Comparison of ENCODE assay signal across 20 cellular contexts in genomic region chr4:135485371-135485770, GRCh38.
DNase-seq lines count a peak whose midpoint lies in the region; ATAC-seq, FAIRE-seq and TF ChIP-seq lines count a peak whose summit lies in the region.
"Had no signal": no experiment of that assay in that cellular context is flagged by ENCODE, and none has a peak within 500 bp of the region (broad histone marks: within the 10 kb centered on the region; RNA-seq: fewer than 3 reads in every experiment).

No MANE protein-coding gene starts in this region.

- peaks cover 4% of the 10 kb centered on the region in 2 donors for H3K9me3 Mint-ChIP-seq in natural killer cell

- ATAC-seq in HG03097 (IDR thresholded peaks at IDR 0.05; ENCODE audit: low FRiP score, unreplicated experiment): no peak
- no peak for ATAC-seq in natural killer cell
- ATAC-seq: SK-N-SH treated with all-trans-retinoic acid at 6 μM for 48 hours had no signal

- no peaks in the 10 kb centered on the region for H3K4me1 Mint-ChIP-seq in natural killer cell

- H3K4me3 Mint-ChIP-seq in natural killer cell: no peak overlapping the region

- H3K4me3 ChIP-seq in astrocyte of the spinal cord (ENCODE audit: low read depth, low read length): no peak overlapping the region
- H3K4me3 ChIP-seq: MG63 had no signal

- intact Hi-C loops in natural killer cell (cut with micrococcal nuclease): no loop called here

- in situ Hi-C loops in astrocyte of the spinal cord (cut with HindIII; ENCODE audit: low sequenced_read_pairs): no loop called here

- FAIRE-seq in H54 (lab: Jason Lieb, UNC): no peak

- H3K36me3 Mint-ChIP-seq in natural killer cell: no peaks in the 10 kb centered on the region

- H3K27ac Mint-ChIP-seq in natural killer cell: no peak overlapping the region

- no peaks in the 10 kb centered on the region for H3K27me3 Mint-ChIP-seq in natural killer cell (ENCODE audit: low read depth in 2 of 2)

- no peak for TF ChIP-seq CTCF in astrocyte of the spinal cord (IDR thresholded peaks at IDR 0.05; ENCODE audit: low read depth, low read length)
- no peak for TF ChIP-seq CTCF in natural killer cell (IDR thresholded peaks at IDR 0.05)

- TF ChIP-seq POLR2A in H54 (IDR thresholded peaks at IDR 0.05; ENCODE audit: low read depth, low read length): no peak

- DNase-seq in D341Med (ENCODE audit: low spot score) (peak; percentile 15), LHCN-M2 (ENCODE audit: low read depth) (peak; percentile 17), SK-N-DZ (ENCODE audit: low spot score) (peak; percentile 79), astrocyte of the spinal cord (ENCODE audit: low read depth, low spot score) (peak; percentile 44), H54 (ENCODE audit: insufficient read length, low spot score) (no peak), kidney tubule cell (ENCODE audit: low spot score) (no peak), natural killer cell (no peak)
- DNase-seq: C1 segment of cervical spinal cord; HCEC 1CT; MG63; NCI-H1092; NCI-H146; NCI-H2029 treated with DMSO at 0.1 percent for 48 hours; NCI-H2171; NCI-H526 treated with DMSO at 0.1 percent for 48 hours; NK-92 treated with Interleukin-12 subunit alpha and Interleukin-12 subunit beta, amount 100 ng/mL, for 24 hours; SHP77; T-helper 1 cell had no signal

Comparison
In these comparisons a context has a peak if more than half of its experiments do, and no peak if none do; other contexts are left out.
1. DNase-seq: peak in D341Med (single experiment), LHCN-M2 (single experiment), SK-N-DZ (single experiment) and astrocyte of the spinal cord (single experiment); none in H54 (single experiment), kidney tubule cell (single experiment) and natural killer cell (single experiment).